In genomic region chr16:49638696-49639629, GRCh38 we compare ENCODE assay signal across 14 cellular contexts.
A peak's percentile ranks its signal among the peaks of the same experiment; 100 is the strongest.
DNase-seq lines count a peak whose midpoint lies in the region; ATAC-seq, FAIRE-seq and TF ChIP-seq lines count a peak whose summit lies in the region.
"Had no signal": no experiment of that assay in that cellular context is flagged by ENCODE, and none has a peak within 500 bp of the region (broad histone marks: within the 10 kb centered on the region; RNA-seq: fewer than 3 reads in every experiment).

No MANE protein-coding gene starts in this region.

- H3K18ac ChIP-seq in trophoblast cell (ENCODE audit: low read length) = no peak overlapping the region

- H3K4me3 ChIP-seq in BLaER1 = peak overlapping the region; percentile 60; the same call in 1 of the 2 replicates
- H3K4me3 ChIP-seq in ascending aorta = no peak overlapping the region
- no peak overlapping the region for H3K4me3 ChIP-seq in trophoblast cell (ENCODE audit: low read depth, low read length)

- no peak overlapping the region for H3K4ac ChIP-seq in trophoblast cell (ENCODE audit: low read depth, low read length)

- H2BK5ac ChIP-seq in trophoblast cell (ENCODE audit: low read depth, low read length, poor library complexity) = peak overlapping the region; percentile 0

- peak; percentile 84 for ATAC-seq in left ventricle myocardium superior

- peaks cover 36% of the 10 kb centered on the region for H3K36me3 ChIP-seq in BLaER1
- H3K36me3 ChIP-seq in ascending aorta = peaks cover 19 to 27% of the 10 kb centered on the region in 2 donors
- H3K36me3 ChIP-seq in trophoblast cell (ENCODE audit: control insufficient read depth in 1 of 2, insufficient read depth in 2 of 2, low read length in 2 of 2) = peaks cover 29 to 34% of the 10 kb centered on the region in 2 experiments

- peak overlapping the region; percentile 89 for H3K27ac ChIP-seq in BLaER1
- peak overlapping the region; percentile 65 to 66 for H3K27ac ChIP-seq in ascending aorta
- H3K27ac ChIP-seq in trophoblast cell (ENCODE audit: low read depth, low read length) = peak overlapping the region; percentile 57

- H4K8ac ChIP-seq in trophoblast cell (ENCODE audit: low read depth, low read length) = no peak overlapping the region

- no peak overlapping the region for H2BK12ac ChIP-seq in trophoblast cell (ENCODE audit: low read length)

- H2BK120ac ChIP-seq in trophoblast cell (ENCODE audit: insufficient read depth, low read length, poor library complexity) = no peak overlapping the region

- H3K79me1 ChIP-seq in trophoblast cell (ENCODE audit: low read length) = peaks cover 4% of the 10 kb centered on the region

- peak overlapping the region; percentile 77 for H3K9ac ChIP-seq in BLaER1
- no peak overlapping the region for H3K9ac ChIP-seq in trophoblast cell (ENCODE audit: low read length)

- no CpG with 5 or more reads among the region's 22 CpGs for WGBS in trophoblast cell (ENCODE audit: extremely low coverage, insufficient coverage, insufficient read length)

- no peaks in the 10 kb centered on the region for H3K79me2 ChIP-seq in trophoblast cell (ENCODE audit: control insufficient read depth, insufficient read depth, low read length, poor library complexity)

- H3K4me1 ChIP-seq in BLaER1 = peaks cover 100% of the 10 kb centered on the region
- H3K4me1 ChIP-seq in ascending aorta = peaks cover 8 to 35% of the 10 kb centered on the region in 2 donors
- H3K4me1 ChIP-seq in trophoblast cell (ENCODE audit: control insufficient read depth in 1 of 2, insufficient read depth in 2 of 2, low read length in 2 of 2) = peaks cover 18 to 19% of the 10 kb centered on the region in 2 experiments

- no peak overlapping the region for H2AFZ ChIP-seq in trophoblast cell (ENCODE audit: insufficient read depth, low read length, poor library complexity)

- no peaks in the 10 kb centered on the region for H3K27me3 ChIP-seq in BLaER1
- H3K27me3 ChIP-seq in ascending aorta = no peaks in the 10 kb centered on the region
- H3K27me3 ChIP-seq in trophoblast cell (ENCODE audit: insufficient read depth, low read length) = no peaks in the 10 kb centered on the region

- no peak overlapping the region for H4K12ac ChIP-seq in trophoblast cell (ENCODE audit: low read depth, low read length)

- TF ChIP-seq CTCF in ascending aorta (IDR thresholded peaks at IDR 0.05) = no peak
- TF ChIP-seq CTCF in D721Med (IDR thresholded peaks at IDR 0.05; ENCODE audit: insufficient read depth, missing control alignments) = no peak

- H4K91ac ChIP-seq in trophoblast cell (ENCODE audit: low read depth, low read length) = no peak overlapping the region

- H3K9me3 ChIP-seq in BLaER1 (no peaks in the 10 kb centered on the region), ascending aorta (no peaks in the 10 kb centered on the region), trophoblast cell (ENCODE audit: insufficient read depth, low read depth, low read length) (peaks cover 3% of the 10 kb centered on the region)

- H3K23ac ChIP-seq in trophoblast cell (ENCODE audit: low read length) = no peak overlapping the region

- FAIRE-seq in D721Med (lab: Jason Lieb, UNC) = no peak
- FAIRE-seq: urothelium cell line had no signal

- H2AK5ac ChIP-seq in trophoblast cell (ENCODE audit: low read length) = no peak overlapping the region

- intact Hi-C loops in ascending aorta (cut with DNase I) (no loop called here), left ventricle myocardium superior (cut with micrococcal nuclease) (no loop called here)

- H3K4me2 ChIP-seq in BLaER1 = peak overlapping the region; percentile 86
- no peak overlapping the region for H3K4me2 ChIP-seq in trophoblast cell (ENCODE audit: low read length)

- H4K20me1 ChIP-seq in BLaER1 = no peaks in the 10 kb centered on the region

- no peak overlapping the region for H3K14ac ChIP-seq in trophoblast cell (ENCODE audit: low read length)

- DNase-seq in ascending aorta (ENCODE audit: low spot score in 2 of 2) = no peak
- peak; percentile 71 for DNase-seq in left ventricle myocardium superior
- no peak for DNase-seq in trophoblast cell
- DNase-seq in hepatic stellate cell (ENCODE audit: low spot score) = no peak
- no peak for DNase-seq in NCI-H1436 treated with DMSO at 0.1 percent for 48 hours (lab: John Stamatoyannopoulos, UW)
- no peak for DNase-seq in activated naive CD4-positive, alpha-beta T cell treated with Interleukin-2 at 50 U/mL for 16 hours
- DNase-seq in D721Med (ENCODE audit: insufficient read length, low spot score) = no peak
- DNase-seq: activated CD8-positive, alpha-beta memory T cell treated with anti-CD3 and anti-CD28 coated beads, Interleukin-2, amount 50 U/mL, for 48 hours; cortex of kidney; immature natural killer cell; naive B cell; SIG-M5 had no signal
